20 cellular contexts compared by ENCODE assay signal in the genomic region with DNA sequence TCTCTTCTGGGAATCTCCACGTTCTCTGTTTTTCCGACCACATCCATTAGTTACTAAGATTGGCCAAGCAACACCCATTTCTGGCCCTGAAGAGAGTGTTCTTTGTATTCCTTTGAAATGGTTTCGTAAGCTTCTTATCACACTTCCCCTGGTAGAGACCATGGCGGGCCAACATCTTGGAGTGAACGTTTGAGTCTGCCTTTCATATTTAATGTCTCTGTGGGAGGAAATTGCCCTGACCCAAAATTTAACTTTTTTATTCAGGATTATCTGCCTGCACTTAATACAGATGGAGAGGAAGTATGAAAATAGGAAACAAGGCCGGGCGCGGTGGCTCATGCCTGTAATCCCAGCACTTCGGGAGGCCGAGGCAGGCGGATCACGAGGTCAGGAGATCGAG.
"Had no signal": no experiment of that assay in that cellular context is flagged by ENCODE, and none has a peak within 500 bp of the region (broad histone marks: within the 10 kb centered on the region; RNA-seq: fewer than 3 reads in every experiment).

No MANE protein-coding gene starts in this region.

- H3K4me3 ChIP-seq: ascending aorta, breast epithelium, gastrocnemius medialis, heart left ventricle had no signal

- H3K9me3 ChIP-seq: ascending aorta, breast epithelium, gastrocnemius medialis, heart left ventricle had no signal

- DNase-seq: activated CD4-positive, alpha-beta memory T cell treated with anti-CD3 and anti-CD28 coated beads for 36 hours; activated CD8-positive, alpha-beta memory T cell treated with anti-CD3 and anti-CD28 coated beads, Interleukin-2, amount 10 ng/mL, durations not matched to agents 7 days and 5 days; activated naive CD4-positive, alpha-beta T cell treated with anti-CD3 and anti-CD28 coated beads for 36 hours; activated naive CD8-positive, alpha-beta T cell treated with anti-CD3 and anti-CD28 coated beads, Interleukin-2, amount 50 U/mL, for 24 hours; activated T-cell treated with anti-CD3 and anti-CD28 coated beads, Interleukin-2, amount 50 U/mL, for 1 hour; dermis blood vessel endothelial cell; effector memory CD8-positive, alpha-beta T cell; gastrocnemius medialis; heart left ventricle; left colon; mammary epithelial cell; stimulated activated CD4-positive, alpha-beta T cell treated with anti-CD3 and anti-CD28 coated beads, Interleukin-4, amount 100 ng/mL, for 1 hour; WERI-Rb-1 had no signal

- H3K27ac Mint-ChIP-seq: activated CD4-positive, alpha-beta memory T cell treated with anti-CD3 and anti-CD28 coated beads for 36 hours; activated CD8-positive, alpha-beta memory T cell treated with anti-CD3 and anti-CD28 coated beads, Interleukin-2, amount 10 ng/mL, durations not matched to agents 7 days and 5 days; activated naive CD4-positive, alpha-beta T cell treated with anti-CD3 and anti-CD28 coated beads for 36 hours; activated naive CD8-positive, alpha-beta T cell treated with anti-CD3 and anti-CD28 coated beads, Interleukin-2, amount 50 U/mL, for 24 hours; activated T-helper 2 cell treated with anti-CD3 and anti-CD28 coated beads, Interferon-gamma antibody, Interleukin-2, Interleukin-4, amounts not matched to agents 10 μg/mL and 5 μg/mL and 100 μg/mL, durations not matched to agents 14 hours and 24 hours and 36 hours; effector memory CD8-positive, alpha-beta T cell; stimulated activated naive CD8-positive, alpha-beta T cell treated with anti-CD3 and anti-CD28 coated beads, Interleukin-15, Interleukin-2, amounts not matched to agents 100 ng/mL and 50 ng/mL, for 24 hours; T-helper 2 cell treated with Interferon-gamma antibody and Interleukin-4, amounts not matched to agents 5 μg/mL and 100 μg/mL, for 36 hours; type B pancreatic cell had no signal

- ATAC-seq: activated CD8-positive, alpha-beta memory T cell treated with anti-CD3 and anti-CD28 coated beads, Interleukin-2, amount 10 ng/mL, durations not matched to agents 7 days and 5 days; activated naive CD8-positive, alpha-beta T cell treated with anti-CD3 and anti-CD28 coated beads, Interleukin-2, amount 50 U/mL, for 24 hours; effector memory CD8-positive, alpha-beta T cell; gastrocnemius medialis; heart left ventricle; left colon had no signal

- H3K36me3 ChIP-seq: breast epithelium, gastrocnemius medialis had no signal

- H3K4me1 ChIP-seq: breast epithelium, parathyroid adenoma had no signal

- H3K4me3 Mint-ChIP-seq: activated CD4-positive, alpha-beta memory T cell treated with anti-CD3 and anti-CD28 coated beads for 36 hours; activated CD8-positive, alpha-beta memory T cell treated with anti-CD3 and anti-CD28 coated beads, Interleukin-2, amount 10 ng/mL, durations not matched to agents 7 days and 5 days; activated naive CD4-positive, alpha-beta T cell treated with anti-CD3 and anti-CD28 coated beads for 36 hours; activated naive CD8-positive, alpha-beta T cell treated with anti-CD3 and anti-CD28 coated beads, Interleukin-2, amount 50 U/mL, for 24 hours; effector memory CD8-positive, alpha-beta T cell; stimulated activated naive CD8-positive, alpha-beta T cell treated with anti-CD3 and anti-CD28 coated beads, Interleukin-15, Interleukin-2, amounts not matched to agents 100 ng/mL and 50 ng/mL, for 24 hours; T-helper 2 cell treated with Interferon-gamma antibody and Interleukin-4, amounts not matched to agents 5 μg/mL and 100 μg/mL, for 36 hours; type B pancreatic cell had no signal

- H3K9me3 Mint-ChIP-seq: activated CD4-positive, alpha-beta memory T cell treated with anti-CD3 and anti-CD28 coated beads for 36 hours; activated naive CD4-positive, alpha-beta T cell treated with anti-CD3 and anti-CD28 coated beads for 36 hours; activated naive CD8-positive, alpha-beta T cell treated with anti-CD3 and anti-CD28 coated beads, Interleukin-2, amount 50 U/mL, for 24 hours; activated T-helper 2 cell treated with anti-CD3 and anti-CD28 coated beads, Interferon-gamma antibody, Interleukin-2, Interleukin-4, amounts not matched to agents 10 μg/mL and 5 μg/mL and 100 μg/mL, durations not matched to agents 14 hours and 24 hours and 36 hours; effector memory CD8-positive, alpha-beta T cell; stimulated activated naive CD8-positive, alpha-beta T cell treated with anti-CD3 and anti-CD28 coated beads, Interleukin-15, Interleukin-2, amounts not matched to agents 100 ng/mL and 50 ng/mL, for 24 hours; T-helper 2 cell treated with Interferon-gamma antibody and Interleukin-4, amounts not matched to agents 5 μg/mL and 100 μg/mL, for 36 hours; type B pancreatic cell had no signal

- H3K27me3 Mint-ChIP-seq: activated CD4-positive, alpha-beta memory T cell treated with anti-CD3 and anti-CD28 coated beads for 36 hours; activated CD8-positive, alpha-beta memory T cell treated with anti-CD3 and anti-CD28 coated beads, Interleukin-2, amount 10 ng/mL, durations not matched to agents 7 days and 5 days; effector memory CD8-positive, alpha-beta T cell; type B pancreatic cell had no signal

- H3K9ac ChIP-seq: parathyroid adenoma had no signal

- H3K27ac ChIP-seq: ascending aorta, breast epithelium, gastrocnemius medialis, heart left ventricle, parathyroid adenoma, WERI-Rb-1 had no signal

- H3K27me3 ChIP-seq: ascending aorta, breast epithelium, gastrocnemius medialis, heart left ventricle had no signal

- H3K36me3 Mint-ChIP-seq: activated CD4-positive, alpha-beta memory T cell treated with anti-CD3 and anti-CD28 coated beads for 36 hours; type B pancreatic cell had no signal
